1 cellular context compared by ENCODE assay signal in genomic region chr1:25503551-25504426, GRCh38.
TF ChIP-seq lines count a peak whose summit lies in the region.

No MANE protein-coding gene starts in this region.

TF ChIP-seq in H1, 55 proteins besides CTCF, POLR2A, EP300 and RAD21 (continued from another document):
- no peak for TF ChIP-seq NRF1 (IDR thresholded peaks at IDR 0.05; ENCODE audit: low read depth, low read length)
- TF ChIP-seq SAP30 (IDR thresholded peaks at IDR 0.05; ENCODE audit: insufficient read depth, insufficient replicate concordance, low read length): no peak
- TF ChIP-seq KDM4A (IDR thresholded peaks at IDR 0.05; ENCODE audit: low read depth, low read length, severe bottlenecking): no peak
- peak; percentile 55 for TF ChIP-seq TEAD4 (IDR thresholded peaks at IDR 0.05; ENCODE audit: low read depth, low read length)
- TF ChIP-seq YY1 (IDR thresholded peaks at IDR 0.05; ENCODE audit: low read depth, low read length): 0 out of 2 replicates have a peak, but pooled peaks have one; percentile 27
- no peak for TF ChIP-seq RBBP5 (IDR thresholded peaks at IDR 0.05; ENCODE audit: borderline replicate concordance, low read depth, low read length)
- no peak for TF ChIP-seq BACH1 (IDR thresholded peaks at IDR 0.05; ENCODE audit: low read length)
- TF ChIP-seq, protein P1, sequence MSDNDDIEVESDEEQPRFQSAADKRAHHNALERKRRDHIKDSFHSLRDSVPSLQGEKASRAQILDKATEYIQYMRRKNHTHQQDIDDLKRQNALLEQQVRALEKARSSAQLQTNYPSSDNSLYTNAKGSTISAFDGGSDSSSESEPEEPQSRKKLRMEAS (IDR thresholded peaks at IDR 0.05): peak; percentile 65
- no peak for TF ChIP-seq FOSL1 (IDR thresholded peaks at IDR 0.05; ENCODE audit: insufficient read depth, low read depth, low read length)
- peak; percentile 58 for TF ChIP-seq TAF7 (optimal IDR thresholded peaks at IDR 0.05; ENCODE audit: borderline replicate concordance, low read depth, low read length)
- TF ChIP-seq POU5F1 (IDR thresholded peaks at IDR 0.05; ENCODE audit: low read depth, low read length): no peak
- TF ChIP-seq TAF1 (IDR thresholded peaks at IDR 0.05; ENCODE audit: low read depth, low read length): peak; percentile 83
